21 cellular contexts compared by ENCODE assay signal in the genomic region with DNA sequence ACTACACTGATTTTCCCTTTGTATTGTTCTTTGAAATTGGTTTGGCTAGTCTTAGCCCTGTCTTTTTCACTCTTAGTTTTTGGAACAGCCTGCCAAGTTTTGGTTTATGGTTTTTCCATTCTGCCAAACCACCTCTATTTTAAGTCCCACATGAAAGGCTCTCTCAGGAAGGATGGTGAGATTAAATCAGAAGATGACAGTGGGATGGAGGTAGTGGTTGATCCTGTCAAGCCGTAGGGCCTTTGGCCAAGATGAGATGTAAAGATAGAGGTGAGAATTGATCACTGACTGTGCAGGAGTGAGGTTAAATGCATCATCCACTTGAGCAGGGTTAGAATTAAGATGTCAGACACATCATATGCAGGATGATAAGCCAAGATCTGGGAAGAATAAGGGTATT.
DNase-seq lines count a peak whose midpoint lies in the region; ATAC-seq, FAIRE-seq and TF ChIP-seq lines count a peak whose summit lies in the region.
"Had no signal": no experiment of that assay in that cellular context is flagged by ENCODE, and none has a peak within 500 bp of the region (broad histone marks: within the 10 kb centered on the region; RNA-seq: fewer than 3 reads in every experiment).

No MANE protein-coding gene starts in this region.

- H3K4me2 ChIP-seq in astrocyte (ENCODE audit: low read length) = no peak overlapping the region
- H3K4me2 ChIP-seq: A549 had no signal

- no peaks in the 10 kb centered on the region for H3K27me3 Mint-ChIP-seq in astrocyte (ENCODE audit: low read depth, unreplicated experiment)

- no peaks in the 10 kb centered on the region for H3K9me3 ChIP-seq in astrocyte (ENCODE audit: insufficient read depth, low read depth, low read length)
- H3K9me3 ChIP-seq: A549, BE2C had no signal

- H2AFZ ChIP-seq in astrocyte (ENCODE audit: low read depth, low read length) = no peak overlapping the region

- H3K4me1 Mint-ChIP-seq in astrocyte (ENCODE audit: low read depth, unreplicated experiment) = no peaks in the 10 kb centered on the region

- H3K27ac Mint-ChIP-seq in astrocyte (ENCODE audit: unreplicated experiment) = no peak overlapping the region
- H3K27ac Mint-ChIP-seq: CD4-positive, alpha-beta memory T cell; HFFc6 had no signal

- H3K36me3 Mint-ChIP-seq in astrocyte (ENCODE audit: low read depth, unreplicated experiment) = no peaks in the 10 kb centered on the region
- H3K36me3 Mint-ChIP-seq: CD4-positive, alpha-beta memory T cell had no signal

- no peaks in the 10 kb centered on the region for H3K36me3 ChIP-seq in astrocyte (ENCODE audit: insufficient read depth, low read length)
- H3K36me3 ChIP-seq: BE2C had no signal

- H3K27me3 ChIP-seq in astrocyte (ENCODE audit: insufficient read depth, low read length) = no peaks in the 10 kb centered on the region
- H3K27me3 ChIP-seq: BE2C had no signal

- TF ChIP-seq CTCF in astrocyte (IDR thresholded peaks at IDR 0.05; ENCODE audit: insufficient read depth, low read depth, low read length) (no peak), fibroblast of the aortic adventitia (IDR thresholded peaks at IDR 0.05; ENCODE audit: insufficient read depth, low read length) (no peak)

- no peak for FAIRE-seq in astrocyte (lab: Jason Lieb, UNC)
- FAIRE-seq: A549, D721Med, G401.6, GM12891 had no signal

- no peaks in the 10 kb centered on the region for H4K20me1 ChIP-seq in astrocyte (ENCODE audit: insufficient read depth, low read length)

- H3K9ac ChIP-seq in astrocyte (ENCODE audit: low read length) = no peak overlapping the region

- ATAC-seq in GM19351 (IDR thresholded peaks at IDR 0.05; ENCODE audit: unreplicated experiment) (no peak), HG03439 (IDR thresholded peaks at IDR 0.05; ENCODE audit: unreplicated experiment) (no peak)
- ATAC-seq: A549 had no signal

- DNase-seq in Jurkat, Clone E6-1 (ENCODE audit: low read depth, low spot score) = peak; percentile 28
- DNase-seq in M059J (ENCODE audit: low read depth) (peak; percentile 80), astrocyte (ENCODE audit: low read depth) (peak; percentile 85), fibroblast of the aortic adventitia (ENCODE audit: low read depth) (peak; percentile 53), anterior cingulate cortex (lab: John Stamatoyannopoulos, UW) (no peak), SK-N-DZ (ENCODE audit: low spot score) (no peak)
- DNase-seq: BE2C; CD4-positive, alpha-beta memory T cell; DMS153; DMS79 treated with DMSO at 0.1 percent for 48 hours; EL; HCEC 1CT; HFFc6; IMR-90 had no signal

- H3K4me3 ChIP-seq in Jurkat, Clone E6-1 (ENCODE audit: low read length) = no peak overlapping the region
- H3K4me3 ChIP-seq in astrocyte (ENCODE audit: insufficient read depth, low read depth, low read length) = no peak overlapping the region
- H3K4me3 ChIP-seq in fibroblast of the aortic adventitia (ENCODE audit: low read depth, low read length) = no peak overlapping the region
- H3K4me3 ChIP-seq: A549 had no signal

- no peak overlapping the region for H3K4me3 Mint-ChIP-seq in astrocyte (ENCODE audit: unreplicated experiment)
- H3K4me3 Mint-ChIP-seq: CD4-positive, alpha-beta memory T cell; HFFc6 had no signal

- H3K4me1 ChIP-seq in astrocyte (ENCODE audit: insufficient read depth, low read length) = no peaks in the 10 kb centered on the region
- H3K4me1 ChIP-seq: A549, BE2C had no signal

- no peaks in the 10 kb centered on the region for H3K79me2 ChIP-seq in astrocyte (ENCODE audit: insufficient read depth, low read length)

- H3K27ac ChIP-seq in astrocyte (ENCODE audit: low read depth, low read length) = no peak overlapping the region
- H3K27ac ChIP-seq: A549, C4-2B had no signal

- no peaks in the 10 kb centered on the region for H3K9me3 Mint-ChIP-seq in astrocyte (ENCODE audit: unreplicated experiment)
- H3K9me3 Mint-ChIP-seq: HFFc6 had no signal

Comparison
In these comparisons a context has a peak if more than half of its experiments do, and no peak if none do; other contexts are left out.
1. DNase-seq: peak in Jurkat, Clone E6-1 (single experiment), M059J (single experiment), astrocyte (single experiment) and fibroblast of the aortic adventitia (single experiment); none in anterior cingulate cortex (0 of 58) and SK-N-DZ (single experiment).